In the genomic region with DNA sequence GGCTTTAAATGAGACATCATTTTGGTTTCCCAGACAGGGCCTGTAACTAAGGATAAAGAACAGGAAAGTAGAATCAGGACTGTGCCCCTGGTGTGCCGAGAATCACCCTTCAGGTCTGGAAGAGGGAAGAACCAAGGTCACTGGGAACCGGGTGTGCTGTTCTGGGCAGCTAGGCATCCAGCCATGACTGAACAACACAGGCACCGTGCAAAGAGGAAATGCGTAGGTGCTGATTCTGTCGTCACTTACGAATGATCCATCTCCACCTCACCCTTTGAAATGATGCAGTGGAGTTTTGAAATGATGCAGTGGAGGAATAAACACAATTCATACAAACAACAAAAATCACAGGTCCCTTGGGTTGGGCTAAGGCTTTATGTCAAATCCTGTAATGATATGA, we compare ENCODE assay signal across 20 cellular contexts.
A peak's percentile ranks its signal among the peaks of the same experiment; 100 is the strongest.
DNase-seq lines count a peak whose midpoint lies in the region; ATAC-seq and TF ChIP-seq lines count a peak whose summit lies in the region.
"Had no signal": no experiment of that assay in that cellular context is flagged by ENCODE, and none has a peak within 500 bp of the region (broad histone marks: within the 10 kb centered on the region; RNA-seq: fewer than 3 reads in every experiment).

No MANE protein-coding gene starts in this region.

- no peaks in the 10 kb centered on the region for H3K9me3 Mint-ChIP-seq in memory B cell
- no peaks in the 10 kb centered on the region for H3K9me3 Mint-ChIP-seq in MCF 10A (ENCODE audit: unreplicated experiment)
- H3K9me3 Mint-ChIP-seq: activated T-helper 1 cell treated with anti-CD3 and anti-CD28 coated beads, Interleukin-12 subunit alpha, Interleukin-12 subunit beta, Interleukin-2, Interleukin-4 antibody, amounts not matched to agents 30 ng/mL and 10 ng/mL and 1 ng/mL, durations not matched to agents 14 hours and 24 hours and 36 hours; CD4-positive, alpha-beta memory T cell; T-helper 1 cell treated with Interleukin-12 subunit alpha and Interleukin-12 subunit beta and Interleukin-4 antibody, amounts not matched to agents 30 μg/mL and 1 μg/mL, for 36 hours had no signal

- BruUV-seq in MCF 10A (replicated peaks; lab: Mats Ljungman, UMichigan) = no TSS peak

- POLR2A ChIA-PET in MCF 10A (lab: Yijun Ruan, JAX) = interaction anchor here (0.5 to 0.7 kb wide), 2 partner anchors 26 to 159 kb away, joined by 3 read pairs; no protein-coding TSS in a partner anchor

- TF ChIP-seq POLR2A in sigmoid colon (IDR thresholded peaks at IDR 0.05) = no peak

- H3K36me3 Mint-ChIP-seq in memory B cell (no peaks in the 10 kb centered on the region), MCF 10A (ENCODE audit: insufficient read depth, unreplicated experiment) (no peaks in the 10 kb centered on the region)
- H3K36me3 Mint-ChIP-seq: CD4-positive, alpha-beta memory T cell had no signal

- H3K27ac ChIP-seq in ascending aorta (peak overlapping the region; percentile 71 to 93), sigmoid colon (no peak overlapping the region)
- H3K27ac ChIP-seq: foreskin keratinocyte, HL-60, ovary, skin epidermis had no signal

- H3K27ac Mint-ChIP-seq in memory B cell (peak overlapping the region; percentile 0), MCF 10A (ENCODE audit: low read depth, unreplicated experiment) (no peak overlapping the region)
- H3K27ac Mint-ChIP-seq: activated T-helper 1 cell treated with anti-CD3 and anti-CD28 coated beads, Interleukin-12 subunit alpha, Interleukin-12 subunit beta, Interleukin-2, Interleukin-4 antibody, amounts not matched to agents 30 ng/mL and 10 ng/mL and 1 ng/mL, durations not matched to agents 14 hours and 24 hours and 36 hours; CD4-positive, alpha-beta memory T cell; T-helper 1 cell treated with Interleukin-12 subunit alpha and Interleukin-12 subunit beta and Interleukin-4 antibody, amounts not matched to agents 30 μg/mL and 1 μg/mL, for 36 hours had no signal

- H3K27me3 ChIP-seq in ascending aorta (no peaks in the 10 kb centered on the region), sigmoid colon (no peaks in the 10 kb centered on the region)
- H3K27me3 ChIP-seq: foreskin keratinocyte, ovary had no signal

- H3K4me1 ChIP-seq in ascending aorta (peaks cover 8 to 49% of the 10 kb centered on the region in 2 donors), sigmoid colon (peaks cover 0 to 22% (median 12%) of the 10 kb centered on the region in 4 donors)

- DNase-seq in activated T-cell treated with anti-CD3 and anti-CD28 coated beads for 48 hours (ENCODE audit: low read depth) (peak; percentile 4), ascending aorta (ENCODE audit: low spot score in 2 of 2) (peak in 1 of 2 donors; percentile 75), memory B cell (ENCODE audit: low spot score in 2 of 2) (peak in 1 of 2 donors; percentile 14), sigmoid colon (no peak), MCF 10A (ENCODE audit: unreplicated experiment) (no peak), NCI-H146 (lab: John Stamatoyannopoulos, UW) (no peak)
- no peak for DNase-seq in activated T-cell treated with anti-CD3 and anti-CD28 coated beads, Interleukin-2, amount 50 U/mL, for 1 hour
- DNase-seq: ACHN; amniotic stem cell; CD4-positive, alpha-beta memory T cell; foreskin keratinocyte; KG1; NCI-H1092 treated with DMSO at 0.1 percent for 48 hours; ovary; SHP77 had no signal

- ATAC-seq in GM18517 (IDR thresholded peaks at IDR 0.05; ENCODE audit: unreplicated experiment) (peak; percentile 61), memory B cell (ENCODE audit: low read depth) (peak; percentile 93)
- ATAC-seq: foreskin keratinocyte had no signal

- no peaks in the 10 kb centered on the region for H3K9me3 ChIP-seq in ascending aorta
- no peaks in the 10 kb centered on the region for H3K9me3 ChIP-seq in sigmoid colon
- H3K9me3 ChIP-seq: ovary had no signal

- H3K4me3 Mint-ChIP-seq in memory B cell = no peak overlapping the region
- no peak overlapping the region for H3K4me3 Mint-ChIP-seq in MCF 10A (ENCODE audit: unreplicated experiment)
- H3K4me3 Mint-ChIP-seq: activated T-helper 1 cell treated with anti-CD3 and anti-CD28 coated beads, Interleukin-12 subunit alpha, Interleukin-12 subunit beta, Interleukin-2, Interleukin-4 antibody, amounts not matched to agents 30 ng/mL and 10 ng/mL and 1 ng/mL, durations not matched to agents 14 hours and 24 hours and 36 hours; CD4-positive, alpha-beta memory T cell; T-helper 1 cell treated with Interleukin-12 subunit alpha and Interleukin-12 subunit beta and Interleukin-4 antibody, amounts not matched to agents 30 μg/mL and 1 μg/mL, for 36 hours had no signal

- H3K36me3 ChIP-seq in ascending aorta = peaks cover 4 to 12% of the 10 kb centered on the region in 2 donors
- no peaks in the 10 kb centered on the region for H3K36me3 ChIP-seq in sigmoid colon
- H3K36me3 ChIP-seq: ovary had no signal

- no peak overlapping the region for H3K4me3 ChIP-seq in ascending aorta
- H3K4me3 ChIP-seq in sigmoid colon = no peak overlapping the region
- H3K4me3 ChIP-seq: ovary, skin epidermis had no signal

- no peak for TF ChIP-seq EP300 in sigmoid colon (IDR thresholded peaks at IDR 0.05)

- peaks cover 4% of the 10 kb centered on the region for H3K27me3 Mint-ChIP-seq in memory B cell
- no peaks in the 10 kb centered on the region for H3K27me3 Mint-ChIP-seq in MCF 10A (ENCODE audit: insufficient read depth, unreplicated experiment)

- H3K4me1 Mint-ChIP-seq in memory B cell = no peaks in the 10 kb centered on the region
- peaks cover 5% of the 10 kb centered on the region for H3K4me1 Mint-ChIP-seq in MCF 10A (ENCODE audit: insufficient read depth, unreplicated experiment)

- no peak for TF ChIP-seq CTCF in ascending aorta (IDR thresholded peaks at IDR 0.05)
- TF ChIP-seq CTCF in sigmoid colon (IDR thresholded peaks at IDR 0.05) = no peak
- TF ChIP-seq CTCF in MCF 10A (IDR thresholded peaks at IDR 0.05; ENCODE audit: unreplicated experiment) = no peak

- 78 to 84% methylated on average over 6 of the region's 6 CpGs for WGBS in sigmoid colon, 2 donors

- CTCF ChIA-PET in MCF 10A (lab: Yijun Ruan, JAX) = interaction anchor here (0.6 kb wide), 1 partner anchor 413 kb away, joined by 3 read pairs; no protein-coding TSS in a partner anchor

- intact Hi-C loops in ascending aorta (cut with DNase I) = no loop called here
- intact Hi-C loops in sigmoid colon (cut with DNase I) = no loop called here
- intact Hi-C loops in MCF 10A (cut with micrococcal nuclease) = no loop called here

Comparison
In these comparisons a context has a peak if more than half of its experiments do, and no peak if none do; other contexts are left out.
1. H3K27ac ChIP-seq: peak in ascending aorta (2 of 2); none in sigmoid colon (0 of 4).